ENCODE assay signal across 1 cellular context in genomic region chr1:145996433-145997155, GRCh38.
A peak's percentile ranks its signal among the peaks of the same experiment; 100 is the strongest.
TF ChIP-seq lines count a peak whose summit lies in the region.

TXNIP (minus strand) TSS chr1:145996579; CDS start chr1:145996266, 313 bp downstream.

TF ChIP-seq in SK-N-SH, 30 proteins besides CTCF, POLR2A, EP300 and RAD21 (continued from another document):
- TF ChIP-seq REST (IDR thresholded peaks at IDR 0.05; ENCODE audit: low read depth, low read length) = no peak; the same call in 1 of the 2 replicates
- peak; percentile 75; the same call in 1 of the 2 replicates for TF ChIP-seq ELF1 (IDR thresholded peaks at IDR 0.05)
- peak; percentile 84 for TF ChIP-seq CHD2 (IDR thresholded peaks at IDR 0.05; ENCODE audit: low read length, partially characterized antibody)
- TF ChIP-seq RFX5 (IDR thresholded peaks at IDR 0.05; ENCODE audit: low read length) = peak; percentile 89
- TF ChIP-seq SMC3 (IDR thresholded peaks at IDR 0.05; ENCODE audit: low read depth, low read length) = no peak
- TF ChIP-seq RCOR1 (IDR thresholded peaks at IDR 0.05; ENCODE audit: low read length) = no peak
- peak; percentile 54; the same call in 1 of the 2 replicates for TF ChIP-seq TCF12 (IDR thresholded peaks at IDR 0.05)
- peak; percentile 97 for TF ChIP-seq FOXJ3 (CRISPR knock-in tag; IDR thresholded peaks at IDR 0.05)
- no peak for TF ChIP-seq GATA2 (CRISPR knock-in tag; IDR thresholded peaks at IDR 0.05)
- TF ChIP-seq USF1 (IDR thresholded peaks at IDR 0.05; ENCODE audit: borderline replicate concordance, low read depth) = no peak; the same call in 1 of the 2 replicates
- TF ChIP-seq MXI1 (IDR thresholded peaks at IDR 0.05; ENCODE audit: low read depth, low read length) = peak; percentile 98
- TF ChIP-seq POLR2AphosphoS5 (IDR thresholded peaks at IDR 0.05; ENCODE audit: low read depth, low read length) = peak; percentile 100
- peak; percentile 36; the same call in 1 of the 2 replicates for TF ChIP-seq RXRA (IDR thresholded peaks at IDR 0.05; ENCODE audit: borderline replicate concordance, low read depth)
